Comparison of ENCODE assay signal across 8 cellular contexts in genomic region chr15:68228143-68228970, GRCh38. TPM values are rescaled to one million over a fixed set of nuclear protein-coding genes. Genes with fewer than 3 reads are reported as not detected.
A peak's percentile ranks its signal among the peaks of the same experiment; 100 is the strongest.
DNase-seq lines count a peak whose midpoint lies in the region; ATAC-seq, FAIRE-seq and TF ChIP-seq lines count a peak whose summit lies in the region.

No MANE protein-coding gene starts in this region.

- H3K4me1 ChIP-seq in HAP-1 (peaks cover 19% of the 10 kb centered on the region), right atrium auricular region (peaks cover 0 to 21% of the 10 kb centered on the region in 2 donors)

- H3K9me3 ChIP-seq in HAP-1 (peaks cover 5% of the 10 kb centered on the region; the same call in 1 of the 2 replicates), right atrium auricular region (no peaks in the 10 kb centered on the region)

- H3K27me3 ChIP-seq in HAP-1 (ENCODE audit: low read depth) = no peaks in the 10 kb centered on the region
- no peaks in the 10 kb centered on the region for H3K27me3 ChIP-seq in right atrium auricular region

- H3K36me3 Mint-ChIP-seq in WTC11 = peaks cover 12% of the 10 kb centered on the region

- H3K27me3 Mint-ChIP-seq in WTC11 (ENCODE audit: low read depth) = peaks cover 14% of the 10 kb centered on the region

- in situ Hi-C loops in HAP-1 (cut with MboI; ENCODE audit: low sequenced_read_pairs) = no loop called here

- H3K27ac ChIP-seq in right atrium auricular region = peak overlapping the region in 1 of 2 donors; percentile 81

- H3K4me3 Mint-ChIP-seq in WTC11 = peak overlapping the region; percentile 93

- ATAC-seq in WTC11 (peak; percentile 5), HG03095 (IDR thresholded peaks at IDR 0.05; ENCODE audit: unreplicated experiment) (no peak)

- TF ChIP-seq CTCF in WTC11 (IDR thresholded peaks at IDR 0.05) = no peak
- no peak for TF ChIP-seq CTCF in right atrium auricular region (IDR thresholded peaks at IDR 0.05)

- H3K36me3 ChIP-seq in HAP-1 (replicated peaks) = peaks cover 19% of the 10 kb centered on the region
- H3K36me3 ChIP-seq in right atrium auricular region = no peaks in the 10 kb centered on the region

- POLR2A ChIA-PET in WTC11 (lab: Charles Lee) = interaction anchor here (0.8 to 2.6 kb wide), 6 partner anchors 9 to 78 kb away, joined by 3 to 13 read pairs (median 4); partner anchors contain the start of gene FEM1B

- CTCF ChIA-PET in WTC11 (lab: Charles Lee) = interaction anchor here (0.5 to 6.9 kb wide), 9 partner anchors 9 to 1249 kb away, joined by 3 to 33 read pairs (median 3); no protein-coding TSS in a partner anchor

- peaks cover 28% of the 10 kb centered on the region for H3K4me1 Mint-ChIP-seq in WTC11

- peak overlapping the region; percentile 77 for H3K4me3 ChIP-seq in HAP-1
- H3K4me3 ChIP-seq in right atrium auricular region = peak overlapping the region; percentile 58 to 68
- H3K4me3 ChIP-seq in skeletal muscle cell (ENCODE audit: low read depth, low read length) = peak overlapping the region; percentile 87

- peaks cover 7% of the 10 kb centered on the region for H3K9me3 Mint-ChIP-seq in WTC11

- FAIRE-seq in RCC 7860 (lab: Jason Lieb, UNC) = no peak

- peak overlapping the region; percentile 75 for H3K27ac Mint-ChIP-seq in WTC11

- peak; percentile 42 to 43 for DNase-seq in AML-193 (lab: John Stamatoyannopoulos, UW)
- peak; percentile 45 to 60 for DNase-seq in HAP-1 (ENCODE audit: low spot score in 2 of 2)
- DNase-seq in WTC11 (ENCODE audit: low spot score) = no peak
- DNase-seq in right atrium auricular region (ENCODE audit: low spot score) = no peak
- no peak for DNase-seq in skeletal muscle cell (ENCODE audit: low read depth)
- DNase-seq in epidermal melanocyte (ENCODE audit: insufficient read length, low spot score) = no peak
- no peak for DNase-seq in RCC 7860 (ENCODE audit: low spot score)

TF ChIP-seq in WTC11, 78 proteins besides CTCF, POLR2A, EP300 and RAD21 (continues in another document):
- TF ChIP-seq E2F1 (CRISPR knock-in tag; IDR thresholded peaks at IDR 0.05) (no peak), ETV6 (CRISPR knock-in tag; IDR thresholded peaks at IDR 0.05) (no peak), ZNF263 (CRISPR knock-in tag; IDR thresholded peaks at IDR 0.05; ENCODE audit: low read depth) (no peak), USF2 (CRISPR knock-in tag; IDR thresholded peaks at IDR 0.05) (no peak), FOXP1 (CRISPR knock-in tag; IDR thresholded peaks at IDR 0.05; ENCODE audit: borderline replicate concordance) (no peak), ZNF532 (CRISPR knock-in tag; IDR thresholded peaks at IDR 0.05; ENCODE audit: borderline replicate concordance) (no peak), GRHL2 (CRISPR knock-in tag; IDR thresholded peaks at IDR 0.05; ENCODE audit: insufficient replicate concordance, severe bottlenecking) (no peak), TP53 (CRISPR knock-in tag; IDR thresholded peaks at IDR 0.05) (no peak), PRDM15 (CRISPR knock-in tag; IDR thresholded peaks at IDR 0.05) (no peak), ZNF232 (CRISPR knock-in tag; IDR thresholded peaks at IDR 0.05) (no peak), MAX (CRISPR knock-in tag; IDR thresholded peaks at IDR 0.05) (no peak), RORB (CRISPR knock-in tag; IDR thresholded peaks at IDR 0.05) (no peak), IRF2 (CRISPR knock-in tag; IDR thresholded peaks at IDR 0.05; ENCODE audit: borderline replicate concordance, low read depth) (no peak), NFATC4 (CRISPR knock-in tag; IDR thresholded peaks at IDR 0.05) (no peak)

RNA-seq across cellular contexts. Expression of gene CLN6, which starts 1.2 kb away (rescaled TPM):
- 50.2 to 52.2 TPM (median 50.8 TPM) in 3 replicates for total RNA-seq in WTC11 (2021)
- 1 to 10 TPM; 6.4 to 7.4 TPM for total RNA-seq in right atrium auricular region

RNA-seq across cellular contexts. Expression of gene CALML4, which starts 23.2 kb away (rescaled TPM):
- 8.9 to 10.1 TPM (median 9.8 TPM) in 3 replicates for total RNA-seq in WTC11 (2021)
- 1 to 10 TPM in 1 of 2 donors, under 1 TPM in 1; 0.52 to 2.1 TPM for total RNA-seq in right atrium auricular region

RNA-seq across cellular contexts. Expression of gene FEM1B, which starts 49.2 kb away (rescaled TPM):
- total RNA-seq in WTC11 (2021) = 59.7 to 64.8 TPM (median 62.4 TPM) in 3 replicates
- 10 to 100 TPM; 33.1 to 55.3 TPM for total RNA-seq in right atrium auricular region

Comparison
In these comparisons a context has a peak if more than half of its experiments do, and no peak if none do; other contexts are left out.
1. DNase-seq: peak in AML-193 (2 of 2) and HAP-1 (2 of 2); none in WTC11 (single experiment), right atrium auricular region (single experiment), skeletal muscle cell (single experiment), epidermal melanocyte (single experiment) and RCC 7860 (single experiment).
2. Peak in every context shown above with its lines, with median percentiles within 50 percentile points of each other: H3K4me3 ChIP-seq.